ENCODE assay signal across 7 cellular contexts in the genomic region with DNA sequence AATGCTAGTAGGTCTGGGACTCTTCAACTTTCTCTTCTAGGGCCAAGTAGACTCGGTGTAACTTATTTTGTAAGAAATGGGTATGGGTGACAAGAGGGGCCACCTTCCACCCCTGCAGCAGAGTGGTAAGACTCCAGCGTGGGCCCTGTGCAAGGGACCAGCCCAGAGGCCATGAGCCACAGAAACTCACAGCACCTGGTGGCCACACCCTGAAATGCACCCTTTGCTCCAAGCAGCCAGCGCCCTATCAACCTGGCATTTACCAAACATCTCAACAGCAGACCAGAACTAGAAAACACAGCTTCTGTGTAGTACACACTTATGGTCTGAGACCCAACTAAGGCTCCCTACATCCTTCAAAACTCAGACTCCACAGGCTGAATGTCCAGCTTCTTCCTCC. TPM values are rescaled to one million over a fixed set of nuclear protein-coding genes. Genes with fewer than 3 reads are reported as not detected.
DNase-seq lines count a peak whose midpoint lies in the region; ATAC-seq and TF ChIP-seq lines count a peak whose summit lies in the region.

No MANE protein-coding gene starts in this region.

- H3K4me1 Mint-ChIP-seq in naive thymus-derived CD4-positive, alpha-beta T cell: peaks cover 3 to 48% (median 7%) of the 10 kb centered on the region in 7 donors

- intact Hi-C loops in colonic mucosa (cut with DNase I): no loop called here
- intact Hi-C loops in naive thymus-derived CD4-positive, alpha-beta T cell (cut with micrococcal nuclease): loop anchor here (1.0 to 2.0 kb wide), 4 partner anchors 19 to 65 kb away; a partner anchor contains a TSS

- peak overlapping the region; percentile 68 for H3K4me2 ChIP-seq in Loucy (ENCODE audit: low read depth, low read length, poor library complexity, severe bottlenecking)

- peak overlapping the region in 1 of 10 donors; percentile 48 for H3K4me3 Mint-ChIP-seq in naive thymus-derived CD4-positive, alpha-beta T cell

- DNase-seq in colonic mucosa: peak; percentile 75
- DNase-seq in naive thymus-derived CD4-positive, alpha-beta T cell: peak; percentile 47 to 71 (median 64)
- no peak for DNase-seq in thoracic aorta (ENCODE audit: low spot score)
- no peak for DNase-seq in pons (ENCODE audit: low spot score)

- H4K20me1 ChIP-seq in Loucy (ENCODE audit: insufficient read depth, low read length, poor library complexity, severe bottlenecking): peaks cover 19% of the 10 kb centered on the region

- peaks cover 0 to 2% (median 0%) of the 10 kb centered on the region in 11 donors for H3K9me3 Mint-ChIP-seq in naive thymus-derived CD4-positive, alpha-beta T cell

- no peaks in the 10 kb centered on the region for H3K9me2 ChIP-seq in Loucy (replicated peaks; ENCODE audit: low read depth, low read length)

- TF ChIP-seq CTCF in GM12874 (IDR thresholded peaks at IDR 0.05; ENCODE audit: insufficient read depth, low read depth, low read length) (peak; percentile 86), Loucy (conservative IDR thresholded peaks at IDR 0.05; ENCODE audit: low read length) (peak; percentile 79), colonic mucosa (IDR thresholded peaks at IDR 0.05) (peak; percentile 68), thoracic aorta (IDR thresholded peaks at IDR 0.05) (peak; percentile 54)

- peaks cover 20% of the 10 kb centered on the region; the same call in 1 of the 2 replicates for H3K36me3 ChIP-seq in Loucy (ENCODE audit: insufficient read depth, low read length)
- H3K36me3 ChIP-seq in colonic mucosa: no peaks in the 10 kb centered on the region
- no peaks in the 10 kb centered on the region for H3K36me3 ChIP-seq in naive thymus-derived CD4-positive, alpha-beta T cell (ENCODE audit: control insufficient read depth in 2 of 3, insufficient read depth in 3 of 3, low read length in 3 of 3)
- H3K36me3 ChIP-seq in thoracic aorta: no peaks in the 10 kb centered on the region

- peak; percentile 90 to 93 for ATAC-seq in activated CD4-positive, CD25-positive, alpha-beta regulatory T cell treated with anti-CD3 and anti-CD28 coated beads, Interleukin-2, amount 50 U/mL, for 24 hours
- peak; percentile 97 for ATAC-seq in naive thymus-derived CD4-positive, alpha-beta T cell
- no peak for ATAC-seq in thoracic aorta (ENCODE audit: insufficient number of reproducible peaks, low FRiP score, low read depth)

- no peak overlapping the region for H2AFZ ChIP-seq in Loucy (ENCODE audit: low read length)

- peaks cover 72% of the 10 kb centered on the region for H3K79me2 ChIP-seq in Loucy (ENCODE audit: insufficient read depth, low read length)

- peak overlapping the region; percentile 51 for H3K4me3 ChIP-seq in Loucy (ENCODE audit: low read length, poor library complexity, severe bottlenecking)
- no peak overlapping the region for H3K4me3 ChIP-seq in colonic mucosa
- H3K4me3 ChIP-seq in naive thymus-derived CD4-positive, alpha-beta T cell (ENCODE audit: low read length): no peak overlapping the region
- no peak overlapping the region for H3K4me3 ChIP-seq in thoracic aorta

- H3K27me3 ChIP-seq in Loucy (ENCODE audit: insufficient read depth, low read length, poor library complexity, severe bottlenecking) (no peaks in the 10 kb centered on the region), colonic mucosa (no peaks in the 10 kb centered on the region), thoracic aorta (replicated peaks; ENCODE audit: insufficient read depth) (no peaks in the 10 kb centered on the region)
- no peaks in the 10 kb centered on the region for H3K27me3 ChIP-seq in naive thymus-derived CD4-positive, alpha-beta T cell (ENCODE audit: control insufficient read depth in 2 of 2, insufficient read depth in 2 of 2, low read length in 2 of 2)

- H3K9ac ChIP-seq in Loucy (ENCODE audit: low read depth, low read length, poor library complexity, severe bottlenecking) (peak overlapping the region; percentile 36), colonic mucosa (ENCODE audit: low read depth in 2 of 2, low read length in 2 of 2) (peak overlapping the region in 1 of 2 donors; percentile 22)

- no peaks in the 10 kb centered on the region for H3F3A ChIP-seq in Loucy (ENCODE audit: low read depth)

- H3K27ac Mint-ChIP-seq in naive thymus-derived CD4-positive, alpha-beta T cell: peak overlapping the region; percentile 9 to 83 (median 63)

- no peaks in the 10 kb centered on the region for H3K9me3 ChIP-seq in Loucy (ENCODE audit: insufficient read depth, low read depth, low read length)
- H3K9me3 ChIP-seq in colonic mucosa: no peaks in the 10 kb centered on the region
- no peaks in the 10 kb centered on the region for H3K9me3 ChIP-seq in naive thymus-derived CD4-positive, alpha-beta T cell (ENCODE audit: control insufficient read depth in 2 of 3, low read length in 3 of 3)
- no peaks in the 10 kb centered on the region for H3K9me3 ChIP-seq in thoracic aorta

- POLR2A ChIA-PET in naive thymus-derived CD4-positive, alpha-beta T cell (lab: Charles Lee): interaction anchor here (0.6 kb wide), 2 partner anchors 25 to 40 kb away, joined by 3 read pairs; no protein-coding TSS in a partner anchor

- CTCF ChIA-PET in naive thymus-derived CD4-positive, alpha-beta T cell (lab: Charles Lee): interaction anchor here (1.3 to 2.0 kb wide), 2 partner anchors 63 to 66 kb away, joined by 5 to 6 read pairs; no protein-coding TSS in a partner anchor

- no peaks in the 10 kb centered on the region for H3K27me3 Mint-ChIP-seq in naive thymus-derived CD4-positive, alpha-beta T cell

- H3K27ac ChIP-seq in colonic mucosa (no peak overlapping the region), thoracic aorta (no peak overlapping the region)
- no peak overlapping the region for H3K27ac ChIP-seq in naive thymus-derived CD4-positive, alpha-beta T cell (ENCODE audit: low read depth, low read length)

- H3K4me1 ChIP-seq in Loucy (ENCODE audit: insufficient read depth, low read length, poor library complexity, severe bottlenecking) (peaks cover 31% of the 10 kb centered on the region), colonic mucosa (peaks cover 3% of the 10 kb centered on the region), thoracic aorta (ENCODE audit: control insufficient read depth in 1 of 2, low read depth in 2 of 2) (peaks cover 0 to under 1% of the 10 kb centered on the region in 2 donors)
- H3K4me1 ChIP-seq in naive thymus-derived CD4-positive, alpha-beta T cell (ENCODE audit: control insufficient read depth in 2 of 2, insufficient read depth in 2 of 2, low read length in 2 of 2): no peaks in the 10 kb centered on the region

- peaks cover 0 to 15% (median 0%) of the 10 kb centered on the region in 5 donors for H3K36me3 Mint-ChIP-seq in naive thymus-derived CD4-positive, alpha-beta T cell

RNA-seq across cellular contexts. Expression of a gene that starts 5.7 kb away (rescaled TPM):
- total RNA-seq in colonic mucosa (10 to 100 TPM in 1 of 2 donors, 1 to 10 TPM in 1; 9.7 to 51.7 TPM), thoracic aorta (1 to 10 TPM in 1 of 2 donors, under 1 TPM in 1; 0.54 to 5.3 TPM)
- 10 to 100 TPM in 1 of 5 experiments, 1 to 10 TPM in 1, under 1 TPM in 3; 0.56 to 68.1 (median 0.81) TPM for total RNA-seq in naive thymus-derived CD4-positive, alpha-beta T cell
- under 1 TPM; 0.31 to 0.47 TPM for polyA plus RNA-seq in naive thymus-derived CD4-positive, alpha-beta T cell

RNA-seq across cellular contexts. Expression of a gene that starts 5.9 kb away (rescaled TPM):
- 10 to 100 TPM; 43.2 to 54.3 TPM for total RNA-seq in colonic mucosa
- total RNA-seq in naive thymus-derived CD4-positive, alpha-beta T cell: 10 to 100 TPM; 29.9 to 53.0 (median 49.3) TPM
- 10 to 100 TPM; 24.2 to 30.9 TPM for polyA plus RNA-seq in naive thymus-derived CD4-positive, alpha-beta T cell
- 10 to 100 TPM; 36.0 to 51.2 TPM for total RNA-seq in thoracic aorta

RNA-seq across cellular contexts. Expression of a gene that starts 17.9 kb away (rescaled TPM):
- total RNA-seq in colonic mucosa (100 to 1,000 TPM; 147 to 159 TPM), thoracic aorta (100 to 1,000 TPM; 333 to 498 TPM)
- total RNA-seq in naive thymus-derived CD4-positive, alpha-beta T cell: 100 to 1,000 TPM; 159 to 269 (median 256) TPM
- 100 to 1,000 TPM; 106 to 130 TPM for polyA plus RNA-seq in naive thymus-derived CD4-positive, alpha-beta T cell

RNA-seq across cellular contexts. Expression of a gene that starts 19.8 kb away (rescaled TPM):
- total RNA-seq in colonic mucosa (10 to 100 TPM; 10.5 to 30.8 TPM), thoracic aorta (10 to 100 TPM; 25.8 to 47.1 TPM)
- total RNA-seq in naive thymus-derived CD4-positive, alpha-beta T cell: 10 to 100 TPM; 12.2 to 23.4 (median 18.8) TPM
- polyA plus RNA-seq in naive thymus-derived CD4-positive, alpha-beta T cell: 10 to 100 TPM; 18.6 to 25.3 TPM

RNA-seq across cellular contexts. Expression of a gene that starts 33.5 kb away (rescaled TPM):
- total RNA-seq in colonic mucosa (10 to 100 TPM; 26.6 to 40.0 TPM), thoracic aorta (10 to 100 TPM in 1 of 2 donors, 1 to 10 TPM in 1; 2.5 to 49.0 TPM)
- total RNA-seq in naive thymus-derived CD4-positive, alpha-beta T cell: 10 to 100 TPM; 21.6 to 37.8 (median 30.8) TPM
- 10 to 100 TPM; 15.0 to 21.1 TPM for polyA plus RNA-seq in naive thymus-derived CD4-positive, alpha-beta T cell

Comparison
In these comparisons a context has a peak if more than half of its experiments do, and no peak if none do; other contexts are left out.
1. DNase-seq: peak in colonic mucosa (single experiment) and naive thymus-derived CD4-positive, alpha-beta T cell (9 of 9); none in thoracic aorta (single experiment) and pons (single experiment).
2. Peak in every context shown above with its lines, with median percentiles within 50 percentile points of each other: CTCF ChIP-seq.